Comparison of ENCODE assay signal across 28 cellular contexts in genomic region chr20:3614509-3614908, GRCh38. TPM values are rescaled to one million over a fixed set of nuclear protein-coding genes. Genes with fewer than 3 reads are reported as not detected.
DNase-seq lines count a peak whose midpoint lies in the region; ATAC-seq and TF ChIP-seq lines count a peak whose summit lies in the region.
"Had no signal": no experiment of that assay in that cellular context is flagged by ENCODE, and none has a peak within 500 bp of the region (broad histone marks: within the 10 kb centered on the region; RNA-seq: fewer than 3 reads in every experiment).

No MANE protein-coding gene starts in this region.

- no peaks in the 10 kb centered on the region for H3K27me3 Mint-ChIP-seq in H9 (ENCODE audit: low read depth)
- H3K27me3 Mint-ChIP-seq: activated naive CD8-positive, alpha-beta T cell; naive thymus-derived CD8-positive, alpha-beta T cell; T-helper 17 cell had no signal

- no peak overlapping the region for H4K91ac ChIP-seq in H9 (ENCODE audit: insufficient read length, low read depth, low read length)

- H2BK12ac ChIP-seq in H9 (ENCODE audit: insufficient read length, low read depth, low read length): no peak overlapping the region

- DNase-seq in EH (ENCODE audit: low read depth) (peak; percentile 62), SK-N-MC (ENCODE audit: low read depth, low spot score) (no peak), germinal center (ENCODE audit: low spot score) (peak; percentile 15), prostate gland (ENCODE audit: low spot score) (no peak), H9 (no peak), medulla oblongata (ENCODE audit: extremely low spot score) (no peak)
- no peak for DNase-seq in stimulated activated CD8-positive, alpha-beta memory T cell treated with anti-CD3 and anti-CD28 coated beads, Interleukin-4, amount 100 ng/mL, for 48 hours
- DNase-seq: activated CD4-positive, alpha-beta T cell treated with anti-CD3 and anti-CD28 coated beads for 1 hour; activated CD8-positive, alpha-beta T cell treated with anti-CD3 and anti-CD28 coated beads, Interleukin-2, amount 10 ng/mL, durations not matched to agents 7 days and 5 days; activated effector memory CD4-positive, alpha-beta T cell treated with Interleukin-2 at 50 U/mL for 16 hours; caudate nucleus; endodermal cell; left ventricle myocardium inferior; naive thymus-derived CD8-positive, alpha-beta T cell; NCI-H1436; NCI-H748 treated with DMSO at 0.1 percent for 48 hours; ovary; right cardiac atrium; RPMI8226; spleen; T-helper 17 cell had no signal

- H4K5ac ChIP-seq in H9 (ENCODE audit: insufficient read length, low read depth, low read length): no peak overlapping the region

- H4K8ac ChIP-seq in H9 (replicated peaks; ENCODE audit: insufficient read length, low read depth, low read length): no peak overlapping the region

- WGBS in prostate gland: 59% methylated on average over 5 of the region's 5 CpGs
- no CpG with 5 or more reads among the region's 5 CpGs for WGBS in H9 (ENCODE audit: extremely low coverage, insufficient read length, low lambda C conversion rate)

- TF ChIP-seq POLR2A in prostate gland (IDR thresholded peaks at IDR 0.05): no peak

- H3K27ac ChIP-seq in SK-N-MC (peak overlapping the region; percentile 96), prostate gland (peak overlapping the region; percentile 32 to 69), H9 (ENCODE audit: insufficient read length, low read depth, low read length) (no peak overlapping the region)
- H3K27ac ChIP-seq: gastroesophageal sphincter, left ventricle myocardium inferior, ovary, spleen had no signal

- no peaks in the 10 kb centered on the region for H3K79me2 ChIP-seq in H9 (ENCODE audit: insufficient read depth, low read length)

- H3K4me1 Mint-ChIP-seq in H9: peaks cover 13 to 16% of the 10 kb centered on the region in 2 experiments

- H3K4me2 ChIP-seq in H9 (ENCODE audit: insufficient read depth, insufficient read length, low read length): no peak overlapping the region

- no peak overlapping the region for H3K14ac ChIP-seq in H9 (ENCODE audit: insufficient read depth, low read length)

- no peak overlapping the region for H2BK120ac ChIP-seq in H9 (ENCODE audit: low read depth, low read length, poor library complexity, severe bottlenecking)

- no peaks in the 10 kb centered on the region for H3K36me3 Mint-ChIP-seq in H9 (ENCODE audit: insufficient read depth in 1 of 3, low read depth in 3 of 3)

- no peak overlapping the region for H2AFZ ChIP-seq in H9 (ENCODE audit: low read length)

- H2BK5ac ChIP-seq in H9 (ENCODE audit: insufficient read length, low read length): no peak overlapping the region

- peak overlapping the region in 1 of 3 experiments; percentile 51; a peak in 1 of 7 replicates for H3K27ac Mint-ChIP-seq in H9
- H3K27ac Mint-ChIP-seq: activated CD8-positive, alpha-beta T cell treated with anti-CD3 and anti-CD28 coated beads, Interleukin-2, amount 10 ng/mL, durations not matched to agents 7 days and 5 days; activated naive CD8-positive, alpha-beta T cell; T-helper 17 cell had no signal

- H3K4me3 Mint-ChIP-seq in H9: no peak overlapping the region
- H3K4me3 Mint-ChIP-seq: activated CD8-positive, alpha-beta T cell treated with anti-CD3 and anti-CD28 coated beads, Interleukin-2, amount 10 ng/mL, durations not matched to agents 7 days and 5 days; activated naive CD8-positive, alpha-beta T cell; endodermal cell; naive thymus-derived CD8-positive, alpha-beta T cell; T-helper 17 cell had no signal

- H3K4ac ChIP-seq in H9 (ENCODE audit: low read depth, low read length): no peak overlapping the region

- intact Hi-C loops in prostate gland (cut with DNase I): no loop called here

- no peaks in the 10 kb centered on the region for H3K23me2 ChIP-seq in H9 (ENCODE audit: insufficient read length, low read depth, low read length, poor library complexity, severe bottlenecking)

- H3K23ac ChIP-seq in H9 (ENCODE audit: insufficient read length, low read depth, low read length): no peak overlapping the region

- ATAC-seq in HG02852 (IDR thresholded peaks at IDR 0.05; ENCODE audit: unreplicated experiment): no peak
- ATAC-seq: activated CD8-positive, alpha-beta T cell treated with anti-CD3 and anti-CD28 coated beads, Interleukin-2, amount 10 ng/mL, durations not matched to agents 7 days and 5 days; esophagus mucosa; gastroesophageal sphincter; naive thymus-derived CD8-positive, alpha-beta T cell; right cardiac atrium; T-helper 17 cell had no signal

- H3K18ac ChIP-seq in H9 (ENCODE audit: insufficient read length, low read depth, low read length): no peak overlapping the region

- H3K4me3 ChIP-seq in SK-N-MC: peak overlapping the region; percentile 77
- peak overlapping the region in 1 of 2 donors; percentile 16 for H3K4me3 ChIP-seq in prostate gland
- H3K4me3 ChIP-seq: gastroesophageal sphincter, left ventricle myocardium inferior, ovary, spleen, upper lobe of left lung had no signal

- no peak overlapping the region for H2BK20ac ChIP-seq in H9 (ENCODE audit: low read depth, low read length, poor library complexity, severe bottlenecking)

- no peak overlapping the region for H2AK5ac ChIP-seq in H9 (ENCODE audit: insufficient read length, low read length)

- no peaks in the 10 kb centered on the region for H3K36me3 ChIP-seq in SK-N-MC (ENCODE audit: insufficient read depth, low read length)
- H3K36me3 ChIP-seq in prostate gland: no peaks in the 10 kb centered on the region
- H3K36me3 ChIP-seq: ovary, upper lobe of left lung had no signal

- H3K27me3 ChIP-seq in prostate gland (replicated peaks; ENCODE audit: insufficient read depth) (no peaks in the 10 kb centered on the region), H9 (ENCODE audit: insufficient read depth, low read length) (no peaks in the 10 kb centered on the region)
- H3K27me3 ChIP-seq: gastroesophageal sphincter, ovary, spleen, upper lobe of left lung had no signal

- H4K20me1 ChIP-seq in H9 (ENCODE audit: control insufficient read depth, insufficient read depth, insufficient read length): no peaks in the 10 kb centered on the region

- H3K4me1 ChIP-seq in prostate gland (replicated peaks) (no peaks in the 10 kb centered on the region), H9 (ENCODE audit: insufficient read depth, low read length) (peaks cover 3% of the 10 kb centered on the region)
- H3K4me1 ChIP-seq: gastroesophageal sphincter, spleen had no signal

- no peak overlapping the region for H3T11ph ChIP-seq in H9 (ENCODE audit: low read length)

- no peak overlapping the region for H3K56ac ChIP-seq in H9 (ENCODE audit: insufficient read length, low read depth, low read length)

- H3K9me3 ChIP-seq in SK-N-MC (ENCODE audit: low read depth, low read length): no peaks in the 10 kb centered on the region
- no peaks in the 10 kb centered on the region for H3K9me3 ChIP-seq in prostate gland
- no peaks in the 10 kb centered on the region for H3K9me3 ChIP-seq in H9 (ENCODE audit: control insufficient read depth, low read depth, low read length)
- H3K9me3 ChIP-seq: gastroesophageal sphincter, left ventricle myocardium inferior, ovary, spleen, upper lobe of left lung had no signal

- no peak overlapping the region for H2BK15ac ChIP-seq in H9 (ENCODE audit: low read depth, low read length)

- no peaks in the 10 kb centered on the region for H3K79me1 ChIP-seq in H9 (ENCODE audit: insufficient read depth, low read depth, low read length, poor library complexity, severe bottlenecking)

- no peak for TF ChIP-seq CTCF in prostate gland (IDR thresholded peaks at IDR 0.05)
- TF ChIP-seq CTCF in H9 (conservative IDR thresholded peaks at IDR 0.05): no peak

- H3K9me3 Mint-ChIP-seq in H9: no peaks in the 10 kb centered on the region
- H3K9me3 Mint-ChIP-seq: endodermal cell; naive thymus-derived CD8-positive, alpha-beta T cell had no signal

- peak overlapping the region; percentile 70 for H3K9ac ChIP-seq in SK-N-MC (ENCODE audit: insufficient read length)
- H3K9ac ChIP-seq in H9 (ENCODE audit: extremely low read depth, insufficient read length, low read length): no peak overlapping the region

RNA-seq across cellular contexts. Expression of gene GFRA4, which starts 48.7 kb away (rescaled TPM):
- total RNA-seq in prostate gland: not detected
- not detected in 2 replicates for total RNA-seq in H9 (2021)
- total RNA-seq: activated CD8-positive, alpha-beta T cell treated with anti-CD3 and anti-CD28 coated beads, Interleukin-2, amount 10 ng/mL, durations not matched to agents 7 days and 5 days; endodermal cell; esophagus mucosa; gastroesophageal sphincter; H1; left ventricle myocardium inferior; naive thymus-derived CD8-positive, alpha-beta T cell; ovary; right cardiac atrium; spleen; subcutaneous adipose tissue; T-helper 17 cell; upper lobe of left lung had no signal

Comparison
In these comparisons a context has a peak if more than half of its experiments do, and no peak if none do; other contexts are left out.
1. DNase-seq: peak in EH (single experiment) and germinal center (single experiment); none in SK-N-MC (single experiment), prostate gland (single experiment), H9 (single experiment), medulla oblongata (single experiment) and stimulated activated CD8-positive, alpha-beta memory T cell treated with anti-CD3 and anti-CD28 coated beads, Interleukin-4, amount 100 ng/mL, for 48 hours (single experiment).